Comparison of ENCODE assay signal across 8 cellular contexts in genomic region chr11:92791886-92792285, GRCh38.
"Had no signal": no experiment of that assay in that cellular context is flagged by ENCODE, and none has a peak within 500 bp of the region (broad histone marks: within the 10 kb centered on the region; RNA-seq: fewer than 3 reads in every experiment).

No MANE protein-coding gene starts in this region.

- ATAC-seq: GM12878 had no signal

- DNase-seq: GDM1, GF-D8 had no signal

- FAIRE-seq: G401.6, GM12878, GM12891, GM12892, GM18507, GM19239 had no signal

- H3K4me3 ChIP-seq: GM12878 had no signal
